In the genomic region with DNA sequence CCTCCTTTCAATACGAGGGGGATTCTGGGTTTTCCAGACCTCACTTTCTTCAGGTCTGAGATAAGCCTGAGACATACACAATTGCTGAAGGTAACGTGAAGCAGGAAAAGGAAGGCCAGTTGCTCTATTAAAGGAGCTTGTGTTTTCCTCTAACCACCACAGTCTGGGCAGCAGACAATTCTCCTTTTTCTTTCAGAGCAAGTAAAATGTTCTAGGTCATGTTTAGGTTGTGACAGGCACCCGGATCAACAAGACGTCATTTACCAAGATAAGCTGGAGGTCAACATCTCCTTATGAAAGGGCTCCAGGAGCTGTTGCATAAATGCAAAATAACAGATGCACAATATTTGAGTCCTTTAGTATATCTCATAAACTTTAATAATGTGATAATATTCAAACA, we compare ENCODE assay signal across 28 cellular contexts.
"Had no signal": no experiment of that assay in that cellular context is flagged by ENCODE, and none has a peak within 500 bp of the region (broad histone marks: within the 10 kb centered on the region; RNA-seq: fewer than 3 reads in every experiment).

No MANE protein-coding gene starts in this region.

- H3K36me3 ChIP-seq: brain microvascular endothelial cell, colonic mucosa had no signal

- ATAC-seq: activated naive CD4-positive, alpha-beta T cell treated with anti-CD3 and anti-CD28 coated beads, Interleukin-2, amount 50 U/mL, for 72 hours; activated T-cell treated with anti-CD3 and anti-CD28 coated beads, Interleukin-2, amount 50 U/mL, for 72 hours; esophagus mucosa had no signal

- H3K4me3 ChIP-seq: colonic mucosa had no signal

- H3K27me3 ChIP-seq: brain microvascular endothelial cell, colonic mucosa had no signal

- DNase-seq: activated CD4-positive, alpha-beta memory T cell treated with anti-CD3 and anti-CD28 coated beads, Interleukin-2, amount 10 ng/mL, durations not matched to agents 7 days and 5 days; activated CD4-positive, alpha-beta T cell treated with anti-CD3 and anti-CD28 coated beads for 1 hour; activated CD4-positive, alpha-beta T cell treated with anti-CD3 and anti-CD28 coated beads for 4 hours; activated CD4-positive, alpha-beta T cell treated with anti-CD3 and anti-CD28 coated beads, Interleukin-2, amount 10 ng/mL, durations not matched to agents 7 days and 5 days; activated CD4-positive, alpha-beta T cell treated with anti-CD3 and anti-CD28 coated beads, Interleukin-2, amount 50 U/mL, for 4 hours; activated CD8-positive, alpha-beta memory T cell treated with anti-CD3 and anti-CD28 coated beads, Interleukin-2, amount 50 U/mL, for 48 hours; activated gamma-delta T cell; activated naive CD4-positive, alpha-beta T cell; activated naive CD4-positive, alpha-beta T cell treated with anti-CD3 and anti-CD28 coated beads, Interleukin-2, amount 10 ng/mL, durations not matched to agents 7 days and 5 days; activated naive CD8-positive, alpha-beta T cell treated with anti-CD3 and anti-CD28 coated beads, Interleukin-2, amount 10 ng/mL, durations not matched to agents 7 days and 5 days; activated T-cell treated with anti-CD3 and anti-CD28 coated beads for 4 hours; activated T-cell treated with anti-CD3 and anti-CD28 coated beads, Interleukin-2, amount 50 U/mL, for 24 hours; activated T-cell treated with anti-CD3 and anti-CD28 coated beads, Interleukin-2, amount 50 U/mL, for 72 hours; amniotic stem cell; brain microvascular endothelial cell; central memory CD4-positive, alpha-beta T cell; cerebellar nuclear complex; colonic mucosa; effector memory CD4-positive, alpha-beta T cell; foreskin fibroblast; T-helper 2 cell had no signal

- FAIRE-seq: astrocyte, bronchial epithelial cell, frontal cortex, TTC549 had no signal

- H3K9me3 ChIP-seq: colonic mucosa had no signal

- H3K27ac ChIP-seq: brain microvascular endothelial cell, colonic mucosa, VCaP had no signal

- H3K4me1 ChIP-seq: colonic mucosa had no signal
